8 cellular contexts compared by ENCODE assay signal in the genomic region with DNA sequence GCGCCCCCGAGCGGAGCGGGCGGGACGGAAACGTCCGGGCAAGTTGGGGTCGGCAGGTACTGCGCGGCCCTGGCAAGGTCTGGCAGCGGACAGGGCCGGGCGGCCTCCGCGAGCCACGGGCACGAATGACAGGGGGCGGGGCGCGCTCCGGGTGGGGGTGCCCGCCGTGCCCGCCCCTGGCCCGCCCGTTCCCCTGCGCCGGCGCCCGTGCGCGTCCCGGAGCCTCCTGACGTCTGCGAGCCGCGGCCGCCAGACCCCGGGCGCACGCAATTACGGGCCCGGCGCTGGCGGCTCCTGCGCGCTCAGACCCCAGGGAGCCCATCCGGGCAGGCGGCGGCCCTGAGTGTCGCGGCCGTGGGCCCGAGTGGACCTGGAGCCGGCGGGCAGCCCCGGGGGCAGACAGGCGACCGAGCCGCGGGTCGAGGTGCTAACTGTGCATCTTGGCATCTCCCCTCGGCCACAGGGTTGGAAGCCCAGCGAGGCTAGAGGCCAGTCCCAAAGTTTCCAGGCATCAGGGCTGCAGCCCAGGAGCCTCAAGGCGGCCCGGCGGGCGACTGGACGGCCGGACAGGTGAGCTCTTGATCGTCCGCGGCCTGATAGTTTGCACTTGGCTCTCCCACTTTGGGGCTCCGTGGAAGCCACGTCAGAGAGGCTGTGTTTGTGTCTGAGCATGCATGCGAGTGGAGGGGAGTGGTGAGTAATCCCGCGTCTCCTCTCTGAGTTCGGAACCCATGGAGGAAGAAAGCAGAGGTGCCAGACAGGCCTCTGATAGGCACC.
DNase-seq lines count a peak whose midpoint lies in the region; ATAC-seq lines count a peak whose summit lies in the region.

No MANE protein-coding gene starts in this region.

- peak; percentile 15 for ATAC-seq in HG02798 (IDR thresholded peaks at IDR 0.05; ENCODE audit: poor library complexity, unreplicated experiment)
- ATAC-seq in stimulated activated naive CD8-positive, alpha-beta T cell treated with anti-CD3 and anti-CD28 coated beads, Interleukin-15, Interleukin-2, amounts not matched to agents 100 U/mL and 50 U/mL, for 24 hours, result peak; percentile 5

- H3K27ac ChIP-seq in caudate nucleus (ENCODE audit: low read depth, low read length), result peak overlapping the region; percentile 36

- peak; percentile 45 for DNase-seq in activated CD8-positive, alpha-beta memory T cell treated with anti-CD3 and anti-CD28 coated beads, Interleukin-2, amount 50 U/mL, for 4 hours
- DNase-seq in activated CD8-positive, alpha-beta memory T cell treated with anti-CD3 and anti-CD28 coated beads for 24 hours, result no peak
- DNase-seq in RPMI8226 (peak; percentile 72), caudate nucleus (lab: John Stamatoyannopoulos, UW) (peak in 7 of 61 donors; percentile 7 to 70 (median 19)), left kidney (ENCODE audit: low read depth, low spot score) (peak; percentile 53), SKM-1 treated with dmso at 0.1 percent for 144 hours (lab: John Stamatoyannopoulos, UW; ENCODE audit: unreplicated experiment) (no peak)
- peak; percentile 59 for DNase-seq in stimulated activated naive CD8-positive, alpha-beta T cell treated with anti-CD3 and anti-CD28 coated beads, Interleukin-15, Interleukin-2, amounts not matched to agents 100 U/mL and 50 U/mL, for 24 hours

Comparison
In these comparisons a context has a peak if more than half of its experiments do, and no peak if none do; other contexts are left out.
1. DNase-seq: peak in activated CD8-positive, alpha-beta memory T cell treated with anti-CD3 and anti-CD28 coated beads, Interleukin-2, amount 50 U/mL, for 4 hours (single experiment), RPMI8226 (single experiment), left kidney (single experiment) and stimulated activated naive CD8-positive, alpha-beta T cell treated with anti-CD3 and anti-CD28 coated beads, Interleukin-15, Interleukin-2, amounts not matched to agents 100 U/mL and 50 U/mL, for 24 hours (single experiment); none in activated CD8-positive, alpha-beta memory T cell treated with anti-CD3 and anti-CD28 coated beads for 24 hours (single experiment) and SKM-1 treated with dmso at 0.1 percent for 144 hours (single experiment).